29 cellular contexts compared by ENCODE assay signal in the genomic region with DNA sequence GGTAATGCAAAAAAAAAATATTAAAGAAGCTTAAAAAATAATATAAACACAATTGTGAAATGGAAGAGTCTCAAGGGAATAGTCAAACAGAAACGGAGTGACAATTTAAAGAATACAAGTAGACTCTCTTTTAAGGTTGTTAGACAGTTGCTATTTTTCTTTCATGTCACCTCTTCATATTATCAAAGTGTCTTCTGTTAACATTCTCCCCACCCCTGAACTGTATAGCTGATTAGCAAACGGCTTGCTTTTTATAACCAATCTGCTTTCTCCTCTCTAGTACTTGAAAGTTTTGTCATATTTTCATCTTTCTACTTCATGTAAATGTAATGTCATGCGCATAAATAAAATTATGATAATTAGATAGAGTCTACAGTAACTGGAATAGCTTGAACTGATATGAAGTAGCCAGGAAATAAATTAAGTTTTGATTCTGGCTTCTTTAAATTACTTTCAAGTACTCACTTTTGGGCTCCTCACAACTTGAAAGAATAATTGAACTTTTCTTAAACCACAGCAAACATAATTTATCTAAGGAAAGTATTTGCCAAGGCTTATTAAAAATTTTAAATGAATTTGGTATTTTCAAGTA.
"Had no signal": no experiment of that assay in that cellular context is flagged by ENCODE, and none has a peak within 500 bp of the region (broad histone marks: within the 10 kb centered on the region; RNA-seq: fewer than 3 reads in every experiment).

No MANE protein-coding gene starts in this region.

- ATAC-seq: activated CD4-positive, alpha-beta T cell treated with anti-CD3 and anti-CD28 coated beads for 36 hours; activated CD8-positive, alpha-beta memory T cell treated with anti-CD3 and anti-CD28 coated beads, Interleukin-2, amount 10 ng/mL, durations not matched to agents 7 days and 5 days; activated CD8-positive, alpha-beta T cell treated with anti-CD3 and anti-CD28 coated beads, Interleukin-2, amount 10 ng/mL, durations not matched to agents 7 days and 5 days; activated T-helper 17 cell treated with anti-CD3 and anti-CD28 coated beads, Interleukin-2, amount 50 U/mL, for 72 hours; effector memory CD8-positive, alpha-beta T cell; foreskin keratinocyte; gastrocnemius medialis had no signal

- H3K9me3 ChIP-seq: esophagus muscularis mucosa, gastrocnemius medialis had no signal

- H3K4me3 ChIP-seq: coronary artery, dorsolateral prefrontal cortex, esophagus muscularis mucosa, gastrocnemius medialis had no signal

- H3K27ac Mint-ChIP-seq: activated CD4-positive, alpha-beta memory T cell treated with anti-CD3 and anti-CD28 coated beads for 36 hours; activated CD4-positive, alpha-beta T cell treated with anti-CD3 and anti-CD28 coated beads for 36 hours; activated CD4-positive, alpha-beta T cell treated with anti-CD3 and anti-CD28 coated beads, Interleukin-2, amount 10 ng/mL, durations not matched to agents 24 days and 14 days; activated CD8-positive, alpha-beta memory T cell treated with anti-CD3 and anti-CD28 coated beads, Interleukin-2, amount 10 ng/mL, durations not matched to agents 7 days and 5 days; activated CD8-positive, alpha-beta T cell treated with anti-CD3 and anti-CD28 coated beads, Interleukin-2, amount 10 ng/mL, durations not matched to agents 7 days and 5 days; activated naive CD8-positive, alpha-beta T cell; activated T-cell treated with anti-CD3 and anti-CD28 coated beads, Interleukin-2, amount 50 U/mL, for 24 hours; activated T-helper 17 cell treated with anti-CD3 and anti-CD28 coated beads, Interleukin-2, amount 50 U/mL, for 72 hours; dendritic cell treated with granulocyte-macrophage colony-stimulating factor and Interleukin-4, amounts not matched to agents 40 ng/mL and 50 ng/mL, for 4 days; effector memory CD8-positive, alpha-beta T cell had no signal

- H3K27me3 ChIP-seq: brain microvascular endothelial cell, dorsolateral prefrontal cortex, esophagus muscularis mucosa, foreskin keratinocyte, gastrocnemius medialis had no signal

- H3K4me1 Mint-ChIP-seq: central memory CD8-positive, alpha-beta T cell had no signal

- H3K9me3 Mint-ChIP-seq: activated CD4-positive, alpha-beta memory T cell treated with anti-CD3 and anti-CD28 coated beads for 36 hours; activated CD4-positive, alpha-beta T cell treated with anti-CD3 and anti-CD28 coated beads, Interleukin-2, amount 10 ng/mL, durations not matched to agents 24 days and 14 days; activated T-cell treated with anti-CD3 and anti-CD28 coated beads, Interleukin-2, amount 50 U/mL, for 24 hours; central memory CD8-positive, alpha-beta T cell; dendritic cell treated with granulocyte-macrophage colony-stimulating factor and Interleukin-4, amounts not matched to agents 40 ng/mL and 50 ng/mL, for 4 days; effector memory CD8-positive, alpha-beta T cell had no signal

- H3K4me1 ChIP-seq: esophagus muscularis mucosa, foreskin keratinocyte, gastrocnemius medialis had no signal

- H3K27me3 Mint-ChIP-seq: activated CD4-positive, alpha-beta memory T cell treated with anti-CD3 and anti-CD28 coated beads for 36 hours; activated CD4-positive, alpha-beta T cell treated with anti-CD3 and anti-CD28 coated beads for 36 hours; activated CD4-positive, alpha-beta T cell treated with anti-CD3 and anti-CD28 coated beads, Interleukin-2, amount 10 ng/mL, durations not matched to agents 24 days and 14 days; activated CD8-positive, alpha-beta memory T cell treated with anti-CD3 and anti-CD28 coated beads, Interleukin-2, amount 10 ng/mL, durations not matched to agents 7 days and 5 days; activated naive CD8-positive, alpha-beta T cell; activated T-cell treated with anti-CD3 and anti-CD28 coated beads, Interleukin-2, amount 50 U/mL, for 24 hours; activated T-helper 17 cell treated with anti-CD3 and anti-CD28 coated beads, Interleukin-2, amount 50 U/mL, for 72 hours; central memory CD8-positive, alpha-beta T cell; dendritic cell treated with granulocyte-macrophage colony-stimulating factor and Interleukin-4, amounts not matched to agents 40 ng/mL and 50 ng/mL, for 4 days; effector memory CD8-positive, alpha-beta T cell had no signal

- H3K4me3 Mint-ChIP-seq: activated CD4-positive, alpha-beta memory T cell treated with anti-CD3 and anti-CD28 coated beads for 36 hours; activated CD4-positive, alpha-beta T cell treated with anti-CD3 and anti-CD28 coated beads for 36 hours; activated CD4-positive, alpha-beta T cell treated with anti-CD3 and anti-CD28 coated beads, Interleukin-2, amount 10 ng/mL, durations not matched to agents 24 days and 14 days; activated CD8-positive, alpha-beta memory T cell treated with anti-CD3 and anti-CD28 coated beads, Interleukin-2, amount 10 ng/mL, durations not matched to agents 7 days and 5 days; activated CD8-positive, alpha-beta T cell treated with anti-CD3 and anti-CD28 coated beads, Interleukin-2, amount 10 ng/mL, durations not matched to agents 7 days and 5 days; activated naive CD8-positive, alpha-beta T cell; activated T-cell treated with anti-CD3 and anti-CD28 coated beads, Interleukin-2, amount 50 U/mL, for 24 hours; activated T-helper 17 cell treated with anti-CD3 and anti-CD28 coated beads, Interleukin-2, amount 50 U/mL, for 72 hours; central memory CD8-positive, alpha-beta T cell; dendritic cell treated with granulocyte-macrophage colony-stimulating factor and Interleukin-4, amounts not matched to agents 40 ng/mL and 50 ng/mL, for 4 days; effector memory CD8-positive, alpha-beta T cell had no signal

- H3K27ac ChIP-seq: brain microvascular endothelial cell, coronary artery, dorsolateral prefrontal cortex, esophagus muscularis mucosa, foreskin keratinocyte, gastrocnemius medialis had no signal

- H3K36me3 ChIP-seq: brain microvascular endothelial cell had no signal

- DNase-seq: activated CD4-positive, alpha-beta memory T cell treated with anti-CD3 and anti-CD28 coated beads for 36 hours; activated CD4-positive, alpha-beta T cell treated with anti-CD3 and anti-CD28 coated beads for 36 hours; activated CD4-positive, alpha-beta T cell treated with anti-CD3 and anti-CD28 coated beads, Interleukin-2, amount 10 ng/mL, durations not matched to agents 24 days and 14 days; activated CD4-positive, CD25-positive, alpha-beta regulatory T cell; activated CD4-positive, CD25-positive, alpha-beta regulatory T cell treated with anti-CD3 and anti-CD28 coated beads, Interleukin-2, amount 50 U/mL, for 72 hours; activated CD8-positive, alpha-beta memory T cell treated with anti-CD3 and anti-CD28 coated beads, Interleukin-2, amount 10 ng/mL, durations not matched to agents 7 days and 5 days; activated CD8-positive, alpha-beta memory T cell treated with anti-CD3 and anti-CD28 coated beads, Interleukin-2, amount 50 U/mL, for 4 hours; activated CD8-positive, alpha-beta T cell treated with anti-CD3 and anti-CD28 coated beads, Interleukin-2, amount 10 ng/mL, durations not matched to agents 7 days and 5 days; activated effector memory CD4-positive, alpha-beta T cell treated with Interleukin-2 at 50 U/mL for 16 hours; activated gamma-delta T cell treated with Interleukin-2 at 50 U/mL for 16 hours; activated naive CD4-positive, alpha-beta T cell treated with anti-CD3 and anti-CD28 coated beads, Interleukin-2, amount 50 U/mL, for 16 hours; activated naive CD4-positive, alpha-beta T cell treated with Interleukin-2 at 50 U/mL for 16 hours; activated T-cell treated with anti-CD3 and anti-CD28 coated beads, Interleukin-2, amount 50 U/mL, for 24 hours; amniotic stem cell; anterior cingulate cortex; brain microvascular endothelial cell; dorsolateral prefrontal cortex; effector CD4-positive, alpha-beta T cell; effector memory CD8-positive, alpha-beta T cell; foreskin keratinocyte; gastrocnemius medialis; glutamatergic neuron; T-helper 2 cell had no signal
